16 cellular contexts compared by ENCODE assay signal in the genomic region with DNA sequence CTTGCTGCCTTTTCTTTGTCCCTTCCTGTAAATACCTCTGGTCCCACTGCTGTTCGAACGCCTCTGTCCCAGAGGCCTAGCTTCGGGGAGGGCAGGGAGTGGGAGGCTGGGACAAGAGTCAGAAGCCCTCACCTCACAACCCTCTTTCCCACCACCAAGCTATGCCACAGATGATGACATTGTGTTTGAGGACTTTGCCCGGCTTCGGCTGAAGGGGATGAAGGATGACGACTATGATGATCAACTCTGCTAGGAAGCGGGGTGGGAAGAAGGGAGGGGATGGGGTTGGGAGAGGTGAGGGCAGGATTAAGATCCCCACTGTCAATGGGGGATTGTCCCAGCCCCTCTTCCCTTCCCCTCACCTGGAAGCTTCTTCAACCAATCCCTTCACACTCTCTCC. TPM values are rescaled to one million over a fixed set of nuclear protein-coding genes. Genes with fewer than 3 reads are reported as not detected.
DNase-seq lines count a peak whose midpoint lies in the region; ATAC-seq and TF ChIP-seq lines count a peak whose summit lies in the region.
"Had no signal": no experiment of that assay in that cellular context is flagged by ENCODE, and none has a peak within 500 bp of the region (broad histone marks: within the 10 kb centered on the region; RNA-seq: fewer than 3 reads in every experiment).

No MANE protein-coding gene starts in this region.

- H3K36me3 Mint-ChIP-seq in activated T-helper 17 cell treated with anti-CD3 and anti-CD28 coated beads, Interleukin-2, amount 50 U/mL, for 72 hours (ENCODE audit: low read depth) = peaks cover 62% of the 10 kb centered on the region
- H3K36me3 Mint-ChIP-seq in natural killer cell = peaks cover 7% of the 10 kb centered on the region

- H3K4me1 ChIP-seq in HEK293 (ENCODE audit: control insufficient read depth, insufficient read depth, low read length) = peaks cover 31% of the 10 kb centered on the region

- peaks cover 4 to 48% of the 10 kb centered on the region in 2 experiments; a peak in 2 of 3 replicates for H3K36me3 ChIP-seq in HEK293 (ENCODE audit: control insufficient read depth in 2 of 2, insufficient read depth in 1 of 2, low read length in 2 of 2)

- POLR2A ChIA-PET in HEK293 (lab: Yijun Ruan, JAX) = interaction anchor here (0.7 to 1.7 kb wide), 4 partner anchors 10 to 17 kb away, joined by 4 to 10 read pairs (median 5); a partner anchor contains a TSS

- H3K4me3 ChIP-seq in HEK293 (ENCODE audit: low read depth, low read length) = no peak overlapping the region

- no peak for ATAC-seq in activated T-helper 17 cell treated with anti-CD3 and anti-CD28 coated beads, Interleukin-2, amount 50 U/mL, for 72 hours (replicated peaks)
- ATAC-seq in natural killer cell (no peak), HG02798 (IDR thresholded peaks at IDR 0.05; ENCODE audit: poor library complexity, unreplicated experiment) (no peak)

- H3K27ac ChIP-seq in C4-2B (peak overlapping the region; percentile 83), HEK293 (ENCODE audit: extremely low read depth, low read depth, low read length) (peak overlapping the region; percentile 63; the same call in 1 of the 2 replicates)
- H3K27ac ChIP-seq: epithelial cell of prostate had no signal

- no peaks in the 10 kb centered on the region for H3K9me3 Mint-ChIP-seq in activated T-helper 17 cell treated with anti-CD3 and anti-CD28 coated beads, Interleukin-2, amount 50 U/mL, for 72 hours
- no peaks in the 10 kb centered on the region for H3K9me3 Mint-ChIP-seq in natural killer cell

- TF ChIP-seq CTCF in C4-2B (conservative IDR thresholded peaks at IDR 0.05) = no peak
- no peak for TF ChIP-seq CTCF in HEK293 (tag by site-specific recombination; IDR thresholded peaks at IDR 0.05)
- TF ChIP-seq CTCF in natural killer cell (IDR thresholded peaks at IDR 0.05) = no peak

- no peaks in the 10 kb centered on the region for H3K27me3 Mint-ChIP-seq in activated T-helper 17 cell treated with anti-CD3 and anti-CD28 coated beads, Interleukin-2, amount 50 U/mL, for 72 hours
- H3K27me3 Mint-ChIP-seq in natural killer cell (ENCODE audit: low read depth in 2 of 2) = no peaks in the 10 kb centered on the region
- H3K27me3 Mint-ChIP-seq: B cell had no signal

- H3K9me3 ChIP-seq in HEK293 (ENCODE audit: control insufficient read depth, insufficient read depth, low read depth, low read length) = no peaks in the 10 kb centered on the region

- CTCF ChIA-PET in HEK293 (lab: Yijun Ruan, JAX) = interaction anchor here (0.8 to 2.5 kb wide), 3 partner anchors 11 to 182 kb away, joined by 3 to 16 read pairs (median 5); a partner anchor contains a TSS

- DNase-seq in natural killer cell (no peak), retina (no peak), T-helper 9 cell (no peak)
- DNase-seq: activated CD4-positive, alpha-beta T cell treated with anti-CD3 and anti-CD28 coated beads for 1 hour; activated T-cell treated with anti-CD3 and anti-CD28 coated beads, Interleukin-2, amount 50 U/mL, for 48 hours; DND-41; mesendoderm; NCI-H2081; NCI-H526 treated with DMSO at 0.1 percent for 48 hours; occipital lobe had no signal

- H3K27ac Mint-ChIP-seq in activated T-helper 17 cell treated with anti-CD3 and anti-CD28 coated beads, Interleukin-2, amount 50 U/mL, for 72 hours = peak overlapping the region; percentile 61
- peak overlapping the region; percentile 12 to 37 for H3K27ac Mint-ChIP-seq in natural killer cell

- intact Hi-C loops in natural killer cell (cut with micrococcal nuclease) = no loop called here

- H3K4me3 Mint-ChIP-seq in activated T-helper 17 cell treated with anti-CD3 and anti-CD28 coated beads, Interleukin-2, amount 50 U/mL, for 72 hours = no peak overlapping the region
- H3K4me3 Mint-ChIP-seq in natural killer cell = no peak overlapping the region
- H3K4me3 Mint-ChIP-seq: B cell had no signal

- peaks cover 4% of the 10 kb centered on the region for H3K4me1 Mint-ChIP-seq in activated T-helper 17 cell treated with anti-CD3 and anti-CD28 coated beads, Interleukin-2, amount 50 U/mL, for 72 hours
- peaks cover 30 to 54% of the 10 kb centered on the region in 2 donors for H3K4me1 Mint-ChIP-seq in natural killer cell

TF ChIP-seq in HEK293, 187 proteins besides CTCF, POLR2A, EP300 and RAD21:
- TF ChIP-seq, protein P1, sequence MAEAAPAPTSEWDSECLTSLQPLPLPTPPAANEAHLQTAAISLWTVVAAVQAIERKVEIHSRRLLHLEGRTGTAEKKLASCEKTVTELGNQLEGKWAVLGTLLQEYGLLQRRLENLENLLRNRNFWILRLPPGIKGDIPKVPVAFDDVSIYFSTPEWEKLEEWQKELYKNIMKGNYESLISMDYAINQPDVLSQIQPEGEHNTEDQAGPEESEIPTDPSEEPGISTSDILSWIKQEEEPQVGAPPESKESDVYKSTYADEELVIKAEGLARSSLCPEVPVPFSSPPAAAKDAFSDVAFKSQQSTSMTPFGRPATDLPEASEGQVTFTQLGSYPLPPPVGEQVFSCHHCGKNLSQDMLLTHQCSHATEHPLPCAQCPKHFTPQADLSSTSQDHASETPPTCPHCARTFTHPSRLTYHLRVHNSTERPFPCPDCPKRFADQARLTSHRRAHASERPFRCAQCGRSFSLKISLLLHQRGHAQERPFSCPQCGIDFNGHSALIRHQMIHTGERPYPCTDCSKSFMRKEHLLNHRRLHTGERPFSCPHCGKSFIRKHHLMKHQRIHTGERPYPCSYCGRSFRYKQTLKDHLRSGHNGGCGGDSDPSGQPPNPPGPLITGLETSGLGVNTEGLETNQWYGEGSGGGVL (tag by site-specific recombination; IDR thresholded peaks at IDR 0.05) = peak; percentile 81
- TF ChIP-seq IKZF3 (tag by site-specific recombination; IDR thresholded peaks at IDR 0.05) = peak; percentile 27; the same call in 1 of the 2 replicates
- TF ChIP-seq, protein P2, sequence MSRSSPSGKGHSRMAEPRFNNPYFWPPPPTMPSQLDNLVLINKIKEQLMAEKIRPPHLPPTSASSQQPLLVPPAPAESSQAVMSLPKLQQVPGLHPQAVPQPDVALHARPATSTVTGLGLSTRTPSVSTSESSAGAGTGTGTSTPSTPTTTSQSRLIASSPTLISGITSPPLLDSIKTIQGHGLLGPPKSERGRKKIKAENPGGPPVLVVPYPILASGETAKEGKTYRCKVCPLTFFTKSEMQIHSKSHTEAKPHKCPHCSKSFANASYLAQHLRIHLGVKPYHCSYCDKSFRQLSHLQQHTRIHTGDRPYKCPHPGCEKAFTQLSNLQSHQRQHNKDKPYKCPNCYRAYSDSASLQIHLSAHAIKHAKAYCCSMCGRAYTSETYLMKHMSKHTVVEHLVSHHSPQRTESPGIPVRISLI (tag by site-specific recombination; IDR thresholded peaks at IDR 0.05) = no peak
- TF ChIP-seq, protein P3, sequence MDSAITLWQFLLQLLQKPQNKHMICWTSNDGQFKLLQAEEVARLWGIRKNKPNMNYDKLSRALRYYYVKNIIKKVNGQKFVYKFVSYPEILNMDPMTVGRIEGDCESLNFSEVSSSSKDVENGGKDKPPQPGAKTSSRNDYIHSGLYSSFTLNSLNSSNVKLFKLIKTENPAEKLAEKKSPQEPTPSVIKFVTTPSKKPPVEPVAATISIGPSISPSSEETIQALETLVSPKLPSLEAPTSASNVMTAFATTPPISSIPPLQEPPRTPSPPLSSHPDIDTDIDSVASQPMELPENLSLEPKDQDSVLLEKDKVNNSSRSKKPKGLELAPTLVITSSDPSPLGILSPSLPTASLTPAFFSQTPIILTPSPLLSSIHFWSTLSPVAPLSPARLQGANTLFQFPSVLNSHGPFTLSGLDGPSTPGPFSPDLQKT (IDR thresholded peaks at IDR 0.05; ENCODE audit: borderline replicate concordance, low read depth, low read length) = no peak
- no peak for TF ChIP-seq BCL11A (tag by site-specific recombination; IDR thresholded peaks at IDR 0.05; ENCODE audit: low read depth)

RNA-seq across cellular contexts. Expression of a gene that starts 10.4 kb away (rescaled TPM):
- 100 to 1,000 TPM; 281 to 307 TPM for total RNA-seq in activated T-helper 17 cell treated with anti-CD3 and anti-CD28 coated beads, Interleukin-2, amount 50 U/mL, for 72 hours
- 100 to 1,000 TPM; 314 to 374 (median 335) TPM for total RNA-seq in natural killer cell

RNA-seq across cellular contexts. Expression of a gene that starts 10.4 kb away (rescaled TPM):
- 10 to 100 TPM; 25.3 to 25.7 TPM for total RNA-seq in activated T-helper 17 cell treated with anti-CD3 and anti-CD28 coated beads, Interleukin-2, amount 50 U/mL, for 72 hours
- 10 to 100 TPM in 2 of 3 donors, 1 to 10 TPM in 1; 9.1 to 15.0 (median 10.5) TPM for total RNA-seq in natural killer cell

RNA-seq across cellular contexts. Expression of a gene that starts 16.9 kb away (rescaled TPM):
- total RNA-seq in activated T-helper 17 cell treated with anti-CD3 and anti-CD28 coated beads, Interleukin-2, amount 50 U/mL, for 72 hours = 100 to 1,000 TPM in 1 of 2 donors, 10 to 100 TPM in 1; 87.1 to 107 TPM
- 10 to 100 TPM; 32.3 to 45.8 (median 43.5) TPM for total RNA-seq in natural killer cell

RNA-seq across cellular contexts. Expression of a gene that starts 18.8 kb away (rescaled TPM):
- under 1 TPM in 1 of 2 donors, not detected in 1; 0.42 TPM for total RNA-seq in activated T-helper 17 cell treated with anti-CD3 and anti-CD28 coated beads, Interleukin-2, amount 50 U/mL, for 72 hours
- 1 to 10 TPM in 1 of 3 donors, under 1 TPM in 2; 0.52 to 3.5 (median 0.93) TPM for total RNA-seq in natural killer cell

RNA-seq across cellular contexts. Expression of a gene that starts 18.9 kb away (rescaled TPM):
- total RNA-seq in activated T-helper 17 cell treated with anti-CD3 and anti-CD28 coated beads, Interleukin-2, amount 50 U/mL, for 72 hours = 1 to 10 TPM; 2.7 to 6.7 TPM
- 10 to 100 TPM in 2 of 3 donors, 1 to 10 TPM in 1; 4.0 to 31.8 (median 16.0) TPM for total RNA-seq in natural killer cell
